In genomic region chr9:79684059-79684458, GRCh38 we compare ENCODE assay signal across 21 cellular contexts.
"Had no signal": no experiment of that assay in that cellular context is flagged by ENCODE, and none has a peak within 500 bp of the region (broad histone marks: within the 10 kb centered on the region; RNA-seq: fewer than 3 reads in every experiment).

No MANE protein-coding gene starts in this region.

- H3K4me3 ChIP-seq: coronary artery, lower lobe of right lung, mucosa of descending colon, pancreas, right lobe of liver, smooth muscle cell, stomach, testis, tibial artery, upper lobe of left lung had no signal

- H3K36me3 ChIP-seq: lower lobe of right lung, pancreas, right lobe of liver, stomach, tibial artery, upper lobe of left lung had no signal

- H3K4me2 ChIP-seq: smooth muscle cell had no signal

- ATAC-seq: effector memory CD8-positive, alpha-beta T cell; left ventricle myocardium superior; lower lobe of right lung; mucosa of descending colon; naive thymus-derived CD4-positive, alpha-beta T cell; pancreas; right lobe of liver; stimulated activated effector memory CD8-positive, alpha-beta T cell treated with anti-CD3 and anti-CD28 coated beads, Interleukin-12 subunit alpha, Interleukin-12 subunit beta, amount 100 ng/mL, for 72 hours had no signal

- H3K9me3 ChIP-seq: lower lobe of right lung, mucosa of descending colon, pancreas, right lobe of liver, stomach, testis, tibial artery, upper lobe of left lung had no signal

- H3K27ac ChIP-seq: coronary artery, lower lobe of right lung, pancreas, right lobe of liver, stomach, testis, upper lobe of left lung had no signal

- DNase-seq: effector memory CD8-positive, alpha-beta T cell; erythroblast; head of caudate nucleus; left ventricle myocardium superior; lower lobe of right lung; mucosa of descending colon; naive thymus-derived CD4-positive, alpha-beta T cell; occipital lobe; pancreas; right lobe of liver; stimulated activated CD4-positive, alpha-beta T cell treated with anti-CD3 and anti-CD28 coated beads, Interleukin-12 subunit alpha, Interleukin-12 subunit beta, amount 100 ng/mL, for 4 hours; stimulated activated CD4-positive, alpha-beta T cell treated with anti-CD3 and anti-CD28 coated beads, Interleukin-1b, Interleukin-23, amount 100 ng/mL, for 48 hours; stimulated activated CD4-positive, alpha-beta T cell treated with anti-CD3 and anti-CD28 coated beads, Interleukin-4, amount 100 ng/mL, for 1 hour; stimulated activated naive CD4-positive, alpha-beta T cell treated with Interleukin-2 at 50 U/mL for 16 hours; stomach; testis; tibial artery; upper lobe of left lung had no signal

- H3K27me3 ChIP-seq: pancreas, right lobe of liver, stomach, testis, tibial artery, upper lobe of left lung had no signal

- H3K4me1 ChIP-seq: lower lobe of right lung, right lobe of liver, testis had no signal
